Comparison of ENCODE assay signal across 18 cellular contexts in genomic region chr5:9562101-9562500, GRCh38. TPM values are rescaled to one million over a fixed set of nuclear protein-coding genes. Genes with fewer than 3 reads are reported as not detected.
DNase-seq lines count a peak whose midpoint lies in the region; ATAC-seq and TF ChIP-seq lines count a peak whose summit lies in the region.
"Had no signal": no experiment of that assay in that cellular context is flagged by ENCODE, and none has a peak within 500 bp of the region (broad histone marks: within the 10 kb centered on the region; RNA-seq: fewer than 3 reads in every experiment).

No MANE protein-coding gene starts in this region.

- H3K4me3 Mint-ChIP-seq in effector memory CD8-positive, alpha-beta T cell = no peak overlapping the region
- H3K4me3 Mint-ChIP-seq: activated naive CD8-positive, alpha-beta T cell; CD8-positive, alpha-beta T cell had no signal

- in situ Hi-C loops in astrocyte of the spinal cord (cut with HindIII; ENCODE audit: low sequenced_read_pairs) = no loop called here

- no peaks in the 10 kb centered on the region for H4K20me1 ChIP-seq in osteoblast (ENCODE audit: insufficient read depth, low read length)

- no peaks in the 10 kb centered on the region for H3K27me3 ChIP-seq in MG63
- H3K27me3 ChIP-seq in osteoblast (ENCODE audit: insufficient read depth, low read length) = no peaks in the 10 kb centered on the region

- H3K36me3 Mint-ChIP-seq in effector memory CD8-positive, alpha-beta T cell (ENCODE audit: insufficient read depth) = no peaks in the 10 kb centered on the region
- H3K36me3 Mint-ChIP-seq: activated naive CD8-positive, alpha-beta T cell; CD8-positive, alpha-beta T cell had no signal

- H3K4me1 ChIP-seq in osteoblast (ENCODE audit: insufficient read depth, low read length) = peaks cover 18% of the 10 kb centered on the region
- H3K4me1 ChIP-seq: left ventricle myocardium inferior had no signal

- H3K36me3 ChIP-seq in MG63 = no peaks in the 10 kb centered on the region; the same call in 1 of the 2 replicates
- H3K36me3 ChIP-seq in osteoblast (ENCODE audit: insufficient read depth, low read length) = no peaks in the 10 kb centered on the region
- H3K36me3 ChIP-seq: left ventricle myocardium inferior had no signal

- no peaks in the 10 kb centered on the region for H3K4me1 Mint-ChIP-seq in effector memory CD8-positive, alpha-beta T cell (ENCODE audit: low read depth in 2 of 2)

- peaks cover under 1 to 11% of the 10 kb centered on the region in 2 donors for H3K9me3 Mint-ChIP-seq in effector memory CD8-positive, alpha-beta T cell

- H3K4me3 ChIP-seq in MG63 (no peak overlapping the region), astrocyte of the spinal cord (ENCODE audit: low read depth, low read length) (no peak overlapping the region), osteoblast (ENCODE audit: insufficient read depth, low read length) (no peak overlapping the region)
- H3K4me3 ChIP-seq: left ventricle myocardium inferior, smooth muscle cell had no signal

- no peak for TF ChIP-seq CTCF in astrocyte of the spinal cord (IDR thresholded peaks at IDR 0.05; ENCODE audit: low read depth, low read length)
- no peak for TF ChIP-seq CTCF in osteoblast (IDR thresholded peaks at IDR 0.05; ENCODE audit: extremely low read depth, low read depth, low read length)

- ATAC-seq in effector memory CD8-positive, alpha-beta T cell (replicated peaks) = no peak
- no peak for ATAC-seq in GM18517 (IDR thresholded peaks at IDR 0.05; ENCODE audit: unreplicated experiment)
- no peak for ATAC-seq in HG02678 (IDR thresholded peaks at IDR 0.05; ENCODE audit: unreplicated experiment)
- ATAC-seq: CD8-positive, alpha-beta T cell had no signal

- H3K27me3 Mint-ChIP-seq in effector memory CD8-positive, alpha-beta T cell = no peaks in the 10 kb centered on the region
- H3K27me3 Mint-ChIP-seq: activated naive CD8-positive, alpha-beta T cell had no signal

- no peak overlapping the region for H3K27ac Mint-ChIP-seq in effector memory CD8-positive, alpha-beta T cell
- H3K27ac Mint-ChIP-seq: activated naive CD8-positive, alpha-beta T cell; CD8-positive, alpha-beta T cell had no signal

- peak overlapping the region; percentile 11 for H3K4me2 ChIP-seq in osteoblast (ENCODE audit: insufficient read depth, low read length)
- H3K4me2 ChIP-seq: smooth muscle cell had no signal

- H3K79me2 ChIP-seq in osteoblast (ENCODE audit: insufficient read depth, low read length) = no peaks in the 10 kb centered on the region

- H3K9me3 ChIP-seq in MG63 = no peaks in the 10 kb centered on the region; the same call in 1 of the 2 replicates
- H3K9me3 ChIP-seq in osteoblast (ENCODE audit: low read depth, low read length) = no peaks in the 10 kb centered on the region
- H3K9me3 ChIP-seq: left ventricle myocardium inferior had no signal

- no peak overlapping the region for H3K27ac ChIP-seq in osteoblast (ENCODE audit: low read depth, low read length)
- H3K27ac ChIP-seq: left ventricle myocardium inferior had no signal

- H2AFZ ChIP-seq in osteoblast (ENCODE audit: low read length) = no peak overlapping the region

- peak; percentile 77 for DNase-seq in EL
- peak; percentile 92 for DNase-seq in MG63
- peak; percentile 69 for DNase-seq in astrocyte of the spinal cord (ENCODE audit: low read depth, low spot score)
- DNase-seq in osteoblast (ENCODE audit: insufficient read length, low spot score, missing footprints) = peak; percentile 54
- no peak for DNase-seq in effector memory CD8-positive, alpha-beta T cell
- DNase-seq in HCEC 1CT = no peak
- DNase-seq: activated CD4-positive, alpha-beta T cell treated with anti-CD3 and anti-CD28 coated beads for 1 hour; activated T-cell treated with anti-CD3 and anti-CD28 coated beads for 4 hours; CD8-positive, alpha-beta T cell; central memory CD4-positive, alpha-beta T cell; KG1; left ventricle myocardium inferior; NCI-H2029; T-helper 1 cell had no signal

RNA-seq across cellular contexts. Expression of gene SEMA5A, which starts 16.2 kb away (rescaled TPM):
- total RNA-seq in MG63 (2014; rRNA removed; shearing (Covaris generic); ENCODE audit: low replicate concordance) = 22.3 and 27.9 TPM in 2 replicates
- total RNA-seq in osteoblast = 42.3 and 47.1 TPM in 2 replicates

Comparison
In these comparisons a context has a peak if more than half of its experiments do, and no peak if none do; other contexts are left out.
1. DNase-seq: peak in EL (single experiment), MG63 (single experiment), astrocyte of the spinal cord (single experiment) and osteoblast (single experiment); none in effector memory CD8-positive, alpha-beta T cell (0 of 3) and HCEC 1CT (single experiment).